In genomic region chr11:65445101-65445603, GRCh38 we compare ENCODE assay signal across 9 cellular contexts. TPM values are rescaled to one million over a fixed set of nuclear protein-coding genes. Genes with fewer than 3 reads are reported as not detected.
A peak's percentile ranks its signal among the peaks of the same experiment; 100 is the strongest.
DNase-seq lines count a peak whose midpoint lies in the region; ATAC-seq and FAIRE-seq lines count a peak whose summit lies in the region.
"Had no signal": no experiment of that assay in that cellular context is flagged by ENCODE, and none has a peak within 500 bp of the region (broad histone marks: within the 10 kb centered on the region; RNA-seq: fewer than 3 reads in every experiment).

No MANE protein-coding gene starts in this region.

- no peak overlapping the region for H2BK12ac ChIP-seq in trophoblast cell (ENCODE audit: low read length)

- no peak overlapping the region for H3K14ac ChIP-seq in trophoblast cell (ENCODE audit: low read length)

- no peak overlapping the region for H2BK120ac ChIP-seq in trophoblast cell (ENCODE audit: insufficient read depth, low read length, poor library complexity)

- no peaks in the 10 kb centered on the region for H3K27me3 ChIP-seq in trophoblast cell (ENCODE audit: insufficient read depth, low read length)

- WGBS in trophoblast cell (ENCODE audit: extremely low coverage, insufficient coverage, insufficient read length), result no CpG with 5 or more reads among the region's 15 CpGs

- peaks cover 22% of the 10 kb centered on the region for H3K36me3 Mint-ChIP-seq in T-cell

- H3K4me3 ChIP-seq in trophoblast cell (ENCODE audit: low read depth, low read length), result no peak overlapping the region

- ATAC-seq in T-cell (replicated peaks in 1 of 4), result no peak
- ATAC-seq in esophagus mucosa, result peak; percentile 0
- ATAC-seq in GM21528 (IDR thresholded peaks at IDR 0.05; ENCODE audit: low FRiP score, unreplicated experiment), result no peak

- H3K27ac ChIP-seq in trophoblast cell (ENCODE audit: low read depth, low read length), result peak overlapping the region; percentile 19

- H3K9ac ChIP-seq in trophoblast cell (ENCODE audit: low read length), result no peak overlapping the region

- peaks cover 31 to 46% (median 33%) of the 10 kb centered on the region in 3 donors for H3K4me1 Mint-ChIP-seq in T-cell

- CTCF ChIA-PET in T-cell (lab: Charles Lee), result no interaction called here

- H3K9me3 ChIP-seq in trophoblast cell (ENCODE audit: insufficient read depth, low read depth, low read length), result peaks cover 2% of the 10 kb centered on the region

- POLR2A ChIA-PET in T-cell (lab: Charles Lee), result interaction anchor here in 1 of 2 donors (0.6 kb wide), 1 partner anchor 10 kb away, joined by 3 read pairs; no protein-coding TSS in a partner anchor

- no peak overlapping the region for H2AFZ ChIP-seq in trophoblast cell (ENCODE audit: insufficient read depth, low read length, poor library complexity)

- H2AK5ac ChIP-seq in trophoblast cell (ENCODE audit: low read length), result no peak overlapping the region

- no peak overlapping the region for H3K18ac ChIP-seq in trophoblast cell (ENCODE audit: low read length)

- H4K8ac ChIP-seq in trophoblast cell (ENCODE audit: low read depth, low read length), result no peak overlapping the region

- no peaks in the 10 kb centered on the region for H3K27me3 Mint-ChIP-seq in T-cell

- no peak overlapping the region for H3K23ac ChIP-seq in trophoblast cell (ENCODE audit: low read length)

- DNase-seq in ELR (ENCODE audit: low read depth) (peak; percentile 15), T-cell (no peak), trophoblast cell (peak in 1 of 2 donors; percentile 56), urothelium cell line (ENCODE audit: low spot score) (no peak), NCI-H1436 treated with DMSO at 0.1 percent for 48 hours (lab: John Stamatoyannopoulos, UW) (no peak), NCI-H526 treated with DMSO at 0.1 percent for 48 hours (lab: John Stamatoyannopoulos, UW) (no peak)
- DNase-seq: NCI-H1694 had no signal

- H4K91ac ChIP-seq in trophoblast cell (ENCODE audit: low read depth, low read length), result no peak overlapping the region

- H3K4me2 ChIP-seq in trophoblast cell (ENCODE audit: low read length), result no peak overlapping the region

- H4K12ac ChIP-seq in trophoblast cell (ENCODE audit: low read depth, low read length), result no peak overlapping the region

- H2BK5ac ChIP-seq in trophoblast cell (ENCODE audit: low read depth, low read length, poor library complexity), result no peak overlapping the region

- peaks cover 17 to 25% of the 10 kb centered on the region in 2 experiments for H3K36me3 ChIP-seq in trophoblast cell (ENCODE audit: control insufficient read depth in 1 of 2, insufficient read depth in 2 of 2, low read length in 2 of 2)

- peaks cover 2% of the 10 kb centered on the region for H3K79me2 ChIP-seq in trophoblast cell (ENCODE audit: control insufficient read depth, insufficient read depth, low read length, poor library complexity)

- peaks cover 16% of the 10 kb centered on the region for H3K79me1 ChIP-seq in trophoblast cell (ENCODE audit: low read length)

- H3K4me3 Mint-ChIP-seq in T-cell, result no peak overlapping the region

- H3K4me1 ChIP-seq in trophoblast cell (ENCODE audit: control insufficient read depth in 1 of 2, insufficient read depth in 2 of 2, low read length in 2 of 2), result peaks cover 20 to 34% of the 10 kb centered on the region in 2 experiments

- H3K4ac ChIP-seq in trophoblast cell (ENCODE audit: low read depth, low read length), result no peak overlapping the region

- H3K9me3 Mint-ChIP-seq in T-cell, result peaks cover 0 to 3% (median 0%) of the 10 kb centered on the region in 3 donors

- H3K27ac Mint-ChIP-seq in T-cell, result peak overlapping the region; percentile 66 to 81

- no peak for FAIRE-seq in urothelium cell line (lab: Jason Lieb, UNC)

RNA-seq across cellular contexts. Expression of gene NEAT1, which starts 22.6 kb away (rescaled TPM):
- total RNA-seq in T-cell, result 1,000 to 10,000 TPM in 1 of 5 donors, 100 to 1,000 TPM in 4; 368 to 1,017 (median 906) TPM
- 389 TPM for total RNA-seq in esophagus mucosa
- 11.1 and 12.7 TPM in 2 replicates for polyA plus RNA-seq in trophoblast cell (2013)

RNA-seq across cellular contexts. Expression of gene MALAT1, which starts 53.7 kb away (rescaled TPM):
- over 10,000 TPM; 21,382 to 33,585 (median 22,045) TPM for total RNA-seq in T-cell
- total RNA-seq in esophagus mucosa, result 4,086 TPM
- polyA plus RNA-seq in trophoblast cell (2013), result 597 and 615 TPM in 2 replicates

RNA-seq across cellular contexts. Expression of gene FRMD8, which starts 58.7 kb away (rescaled TPM):
- total RNA-seq in T-cell (10 to 100 TPM; 35.6 to 79.1 (median 77.8) TPM), esophagus mucosa (37.1 TPM)
- polyA plus RNA-seq in trophoblast cell (2013), result 21.2 and 22.9 TPM in 2 replicates
